1 cellular context compared by ENCODE assay signal in genomic region chr1:12878453-12878852, GRCh38. TPM values are rescaled to one million over a fixed set of nuclear protein-coding genes. Genes with fewer than 3 reads are reported as not detected.
"Had no signal": no experiment of that assay in that cellular context is flagged by ENCODE, and none has a peak within 500 bp of the region (broad histone marks: within the 10 kb centered on the region; RNA-seq: fewer than 3 reads in every experiment).

No MANE protein-coding gene starts in this region.

RNA-seq across cellular contexts. Expression of gene PRAMEF4, which starts 7.5 kb away (rescaled TPM):
- polyA plus RNA-seq: SK-N-SH had no signal

RNA-seq across cellular contexts. Expression of gene PRAMEF10, which starts 19.6 kb away (rescaled TPM):
- polyA plus RNA-seq: SK-N-SH had no signal

RNA-seq across cellular contexts. Expression of gene PRAMEF2, which starts 21.6 kb away (rescaled TPM):
- polyA plus RNA-seq: SK-N-SH had no signal

RNA-seq across cellular contexts. Expression of gene HNRNPCL1, which starts 29.9 kb away (rescaled TPM):
- polyA plus RNA-seq: SK-N-SH had no signal

RNA-seq across cellular contexts. Expression of gene PRAMEF7, which starts 38.0 kb away (rescaled TPM):
- polyA plus RNA-seq: SK-N-SH had no signal
